In genomic region chr9:99779277-99779676, GRCh38 we compare ENCODE assay signal across 18 cellular contexts. TPM values are rescaled to one million over a fixed set of nuclear protein-coding genes. Genes with fewer than 3 reads are reported as not detected.
A peak's percentile ranks its signal among the peaks of the same experiment; 100 is the strongest.
DNase-seq lines count a peak whose midpoint lies in the region; ATAC-seq and TF ChIP-seq lines count a peak whose summit lies in the region.
"Had no signal": no experiment of that assay in that cellular context is flagged by ENCODE, and none has a peak within 500 bp of the region (broad histone marks: within the 10 kb centered on the region; RNA-seq: fewer than 3 reads in every experiment).

No MANE protein-coding gene starts in this region.

- H3K9me3 Mint-ChIP-seq in activated T-cell treated with anti-CD3 and anti-CD28 coated beads, Interleukin-2, amount 50 U/mL, for 72 hours = no peaks in the 10 kb centered on the region
- H3K9me3 Mint-ChIP-seq in glutamatergic neuron (ENCODE audit: unreplicated experiment) = no peaks in the 10 kb centered on the region

- TF ChIP-seq CTCF in glutamatergic neuron (IDR thresholded peaks at IDR 0.05; ENCODE audit: partially characterized antibody, unreplicated experiment) (no peak), lower leg skin (IDR thresholded peaks at IDR 0.05) (no peak)

- no peak overlapping the region for H3K27ac Mint-ChIP-seq in activated T-cell treated with anti-CD3 and anti-CD28 coated beads, Interleukin-2, amount 50 U/mL, for 72 hours
- H3K27ac Mint-ChIP-seq in glutamatergic neuron (ENCODE audit: unreplicated experiment) = peak overlapping the region; percentile 10

- peaks cover 23% of the 10 kb centered on the region for H3K27me3 Mint-ChIP-seq in activated T-cell treated with anti-CD3 and anti-CD28 coated beads, Interleukin-2, amount 50 U/mL, for 72 hours (ENCODE audit: low read depth)
- H3K27me3 Mint-ChIP-seq in glutamatergic neuron (ENCODE audit: unreplicated experiment) = peaks cover 3% of the 10 kb centered on the region

- no peak for TF ChIP-seq POLR2A in lower leg skin (IDR thresholded peaks at IDR 0.05)

- peak; percentile 63 to 67 for ATAC-seq in activated T-cell treated with anti-CD3 and anti-CD28 coated beads, Interleukin-2, amount 50 U/mL, for 72 hours (replicated peaks in 1 of 2)
- ATAC-seq in GM21737 (IDR thresholded peaks at IDR 0.05; ENCODE audit: unreplicated experiment) = no peak
- ATAC-seq: Panc1 had no signal

- intact Hi-C loops in lower leg skin (cut with DNase I; ENCODE audit: low total_unique reads) = no loop called here

- no peak for DNase-seq in activated T-cell treated with anti-CD3 and anti-CD28 coated beads, Interleukin-2, amount 50 U/mL, for 72 hours
- DNase-seq in activated T-cell treated with anti-CD3 and anti-CD28 coated beads, Interleukin-2, amount 50 U/mL, for 1 hour = no peak
- peak; percentile 21 for DNase-seq in RPMI7951 (ENCODE audit: low read depth)
- no peak for DNase-seq in glutamatergic neuron
- DNase-seq in GF-D8 (lab: John Stamatoyannopoulos, UW) = no peak
- no peak for DNase-seq in lower leg skin (ENCODE audit: low spot score in 2 of 2)
- DNase-seq: CD4-positive, CD25-positive, alpha-beta regulatory T cell; EL; H9; Kasumi-1; MG63; NCI-H1694 treated with DMSO at 0.1 percent for 48 hours; NCI-H2081 treated with DMSO at 0.1 percent for 48 hours; NCI-H446 treated with DMSO at 0.1 percent for 48 hours; NCI-H526 treated with DMSO at 0.1 percent for 48 hours; NK-92 treated with Interleukin-12 subunit alpha and Interleukin-12 subunit beta, amount 100 ng/mL, for 24 hours had no signal

- peaks cover 0 to 1% of the 10 kb centered on the region in 2 donors for H3K36me3 Mint-ChIP-seq in activated T-cell treated with anti-CD3 and anti-CD28 coated beads, Interleukin-2, amount 50 U/mL, for 72 hours (ENCODE audit: insufficient read depth in 2 of 2)
- H3K36me3 Mint-ChIP-seq in glutamatergic neuron (ENCODE audit: unreplicated experiment) = no peaks in the 10 kb centered on the region
- H3K36me3 Mint-ChIP-seq: CD4-positive, CD25-positive, alpha-beta regulatory T cell had no signal

- no peak overlapping the region for H3K4me3 Mint-ChIP-seq in activated T-cell treated with anti-CD3 and anti-CD28 coated beads, Interleukin-2, amount 50 U/mL, for 72 hours
- no peak overlapping the region for H3K4me3 Mint-ChIP-seq in glutamatergic neuron (ENCODE audit: unreplicated experiment)
- H3K4me3 Mint-ChIP-seq: CD4-positive, CD25-positive, alpha-beta regulatory T cell; H9 had no signal

- H3K4me1 Mint-ChIP-seq in activated T-cell treated with anti-CD3 and anti-CD28 coated beads, Interleukin-2, amount 50 U/mL, for 72 hours (ENCODE audit: low read depth) = peaks cover 29% of the 10 kb centered on the region
- peaks cover 16% of the 10 kb centered on the region for H3K4me1 Mint-ChIP-seq in glutamatergic neuron (ENCODE audit: low read depth, unreplicated experiment)
- H3K4me1 Mint-ChIP-seq: CD4-positive, CD25-positive, alpha-beta regulatory T cell had no signal

- 68 to 79% methylated on average over 4 of the region's 4 CpGs for WGBS in lower leg skin, 2 donors

- H3K4me3 ChIP-seq in lower leg skin (ENCODE audit: low read depth, poor library complexity, severe bottlenecking) = no peak overlapping the region
- H3K4me3 ChIP-seq: MG63 had no signal

RNA-seq across cellular contexts. Expression of gene NR4A3, which starts 42.4 kb away (rescaled TPM):
- total RNA-seq in activated T-cell treated with anti-CD3 and anti-CD28 coated beads, Interleukin-2, amount 50 U/mL, for 72 hours = 10 to 100 TPM; 53.0 to 53.1 TPM
- total RNA-seq in RPMI7951 (2014; rRNA removed; shearing (Covaris generic)) = under 0.01 and 0.10 TPM in 2 replicates
- 4.1 TPM for total RNA-seq in glutamatergic neuron (ENCODE audit: unreplicated experiment)
- 1 to 10 TPM in 2 of 4 donors, under 1 TPM in 2; 0.63 to 1.8 (median 1.3) TPM for total RNA-seq in lower leg skin

Comparison
In these comparisons a context has a peak if more than half of its experiments do, and no peak if none do; other contexts are left out.
1. RNA of gene NR4A3, which starts 42.4 kb away (total RNA-seq): 53.0 to 53.1 TPM in activated T-cell treated with anti-CD3 and anti-CD28 coated beads, Interleukin-2, amount 50 U/mL, for 72 hours; 4.1 TPM in glutamatergic neuron (single experiment), 0.63 to 1.8 TPM in lower leg skin and under 0.01 to 0.10 TPM in RPMI7951; every median in the first group is over 10 times any median in the second.